13 cellular contexts compared by ENCODE assay signal in the genomic region with DNA sequence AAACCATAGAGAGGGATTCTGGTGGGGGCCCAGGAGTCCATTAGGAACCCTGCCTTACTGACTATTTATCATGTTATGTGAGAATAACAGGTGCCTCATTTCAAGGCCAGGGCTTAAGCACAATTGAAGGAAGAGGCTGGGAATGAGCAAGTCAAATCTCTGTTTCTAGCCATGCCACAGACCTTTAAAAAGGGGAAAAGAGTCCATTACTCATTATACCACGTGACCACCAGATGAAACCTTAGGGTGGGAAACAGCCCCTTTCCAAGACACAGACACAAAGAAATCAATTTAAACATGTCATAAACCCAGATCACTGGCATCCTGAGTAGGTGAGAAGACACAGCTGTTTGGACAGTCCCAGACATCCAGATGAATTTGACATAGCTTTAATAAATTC.
"Had no signal": no experiment of that assay in that cellular context is flagged by ENCODE, and none has a peak within 500 bp of the region (broad histone marks: within the 10 kb centered on the region; RNA-seq: fewer than 3 reads in every experiment).

No MANE protein-coding gene starts in this region.

- ATAC-seq: mucosa of descending colon had no signal

- H3K27ac Mint-ChIP-seq: activated CD4-positive, alpha-beta memory T cell treated with anti-CD3 and anti-CD28 coated beads, Interleukin-2, amount 10 ng/mL, durations not matched to agents 7 days and 5 days; activated T-cell treated with anti-CD3 and anti-CD28 coated beads, Interleukin-2, amount 50 U/mL, for 72 hours; immature natural killer cell had no signal

- H3K4me1 Mint-ChIP-seq: immature natural killer cell had no signal

- H3K27me3 ChIP-seq: ascending aorta, tibial nerve, vagina had no signal

- H3K4me3 Mint-ChIP-seq: activated CD4-positive, alpha-beta memory T cell treated with anti-CD3 and anti-CD28 coated beads, Interleukin-2, amount 10 ng/mL, durations not matched to agents 7 days and 5 days; activated T-cell treated with anti-CD3 and anti-CD28 coated beads, Interleukin-2, amount 50 U/mL, for 72 hours; immature natural killer cell had no signal

- H3K9me3 ChIP-seq: ascending aorta, mucosa of descending colon, tibial nerve, vagina had no signal

- H3K9me3 Mint-ChIP-seq: activated CD4-positive, alpha-beta memory T cell treated with anti-CD3 and anti-CD28 coated beads, Interleukin-2, amount 10 ng/mL, durations not matched to agents 7 days and 5 days; activated T-cell treated with anti-CD3 and anti-CD28 coated beads, Interleukin-2, amount 50 U/mL, for 72 hours; immature natural killer cell had no signal

- DNase-seq: activated CD4-positive, alpha-beta memory T cell treated with anti-CD3 and anti-CD28 coated beads, Interleukin-2, amount 10 ng/mL, durations not matched to agents 7 days and 5 days; activated CD4-positive, alpha-beta T cell treated with anti-CD3 and anti-CD28 coated beads for 1 hour; activated T-cell treated with anti-CD3 and anti-CD28 coated beads, Interleukin-2, amount 50 U/mL, for 72 hours; central memory CD4-positive, alpha-beta T cell; effector CD8-positive, alpha-beta T cell; immature natural killer cell; mammary epithelial cell had no signal

- H3K4me3 ChIP-seq: ascending aorta, mucosa of descending colon, tibial nerve, vagina had no signal

- H3K36me3 Mint-ChIP-seq: immature natural killer cell had no signal

- H3K36me3 ChIP-seq: ascending aorta, tibial nerve, vagina had no signal

- H3K27ac ChIP-seq: ascending aorta, coronary artery, epithelial cell of prostate, tibial nerve, vagina had no signal

- H3K4me1 ChIP-seq: ascending aorta had no signal
